Comparison of ENCODE assay signal across 8 cellular contexts in the genomic region with DNA sequence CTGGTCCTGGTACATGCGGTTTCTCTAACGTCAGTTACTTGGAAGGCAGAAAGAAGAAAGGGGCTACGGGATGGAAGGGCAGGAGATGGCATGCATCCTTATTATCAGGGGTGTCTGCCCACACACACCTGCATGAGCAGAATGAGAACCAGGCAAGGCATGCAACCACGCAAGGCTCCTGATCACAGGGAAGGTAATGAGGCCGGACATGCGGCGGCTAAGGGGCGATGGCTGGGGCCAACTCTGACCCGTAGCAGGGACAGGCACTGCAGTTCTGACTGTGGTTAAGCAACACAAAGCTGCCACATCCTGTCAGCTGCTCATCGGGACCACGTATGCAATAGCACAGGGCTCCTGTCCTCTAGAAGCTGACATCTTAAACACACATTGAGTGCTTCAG.
A peak's percentile ranks its signal among the peaks of the same experiment; 100 is the strongest.
DNase-seq lines count a peak whose midpoint lies in the region; ATAC-seq and TF ChIP-seq lines count a peak whose summit lies in the region.

No MANE protein-coding gene starts in this region.

- H3K27ac ChIP-seq in right cardiac atrium (ENCODE audit: low read length) (no peak overlapping the region), breast epithelium (no peak overlapping the region)

- H3K27me3 ChIP-seq in right cardiac atrium (ENCODE audit: control insufficient read depth, insufficient read depth) = no peaks in the 10 kb centered on the region
- no peaks in the 10 kb centered on the region for H3K27me3 ChIP-seq in breast epithelium

- 69% methylated on average over 11 of the region's 11 CpGs for WGBS in right cardiac atrium

- peak; percentile 27 for TF ChIP-seq POLR2A in GM19099 (IDR thresholded peaks at IDR 0.05; ENCODE audit: extremely low read depth, insufficient read length, low read depth)
- TF ChIP-seq POLR2A in breast epithelium (IDR thresholded peaks at IDR 0.05) = no peak

- ATAC-seq in HG03135 (IDR thresholded peaks at IDR 0.05; ENCODE audit: unreplicated experiment) = peak; percentile 97
- ATAC-seq in right cardiac atrium = peak; percentile 27 to 46

- peak; percentile 27 for DNase-seq in activated CD4-positive, alpha-beta T cell treated with anti-CD3 and anti-CD28 coated beads for 1 hour
- DNase-seq in right cardiac atrium = peak in 1 of 3 donors; percentile 58
- no peak for DNase-seq in DMS 273 (lab: John Stamatoyannopoulos, UW; ENCODE audit: unreplicated experiment)
- no peak for DNase-seq in DMS153 treated with DMSO at 0.1 percent for 48 hours (lab: John Stamatoyannopoulos, UW; ENCODE audit: unreplicated experiment)
- DNase-seq in breast epithelium (ENCODE audit: low spot score in 2 of 2) = no peak
- DNase-seq in NCI-H1417 treated with DMSO at 0.1 percent for 48 hours (lab: John Stamatoyannopoulos, UW) = no peak

- intact Hi-C loops in right cardiac atrium (cut with DNase I) (no loop called here), breast epithelium (cut with DNase I; ENCODE audit: low total_unique reads) (no loop called here)

- peaks cover 7% of the 10 kb centered on the region for H3K4me1 ChIP-seq in right cardiac atrium (ENCODE audit: control insufficient read depth, insufficient read depth, low read length)
- H3K4me1 ChIP-seq in breast epithelium = no peaks in the 10 kb centered on the region

- TF ChIP-seq CTCF in breast epithelium (IDR thresholded peaks at IDR 0.05) = no peak

- no peaks in the 10 kb centered on the region for H3K9me3 ChIP-seq in right cardiac atrium (ENCODE audit: control insufficient read depth, low read length)
- H3K9me3 ChIP-seq in breast epithelium = no peaks in the 10 kb centered on the region

- H3K4me3 ChIP-seq in right cardiac atrium (ENCODE audit: low read length) (no peak overlapping the region), breast epithelium (no peak overlapping the region)

- H3K36me3 ChIP-seq in breast epithelium = no peaks in the 10 kb centered on the region
